ENCODE assay signal across 9 cellular contexts in genomic region chr6:30100585-30101422, GRCh38. TPM values are rescaled to one million over a fixed set of nuclear protein-coding genes. Genes with fewer than 3 reads are reported as not detected.
A peak's percentile ranks its signal among the peaks of the same experiment; 100 is the strongest.
DNase-seq lines count a peak whose midpoint lies in the region; ATAC-seq lines count a peak whose summit lies in the region.
"Had no signal": no experiment of that assay in that cellular context is flagged by ENCODE, and none has a peak within 500 bp of the region (broad histone marks: within the 10 kb centered on the region; RNA-seq: fewer than 3 reads in every experiment).

No MANE protein-coding gene starts in this region.

- H3K9me3 ChIP-seq in BLaER1 (no peaks in the 10 kb centered on the region), iPS-18c (ENCODE audit: control insufficient read depth, insufficient read depth, low read length) (no peaks in the 10 kb centered on the region)
- H3K9me3 ChIP-seq: HAP-1 had no signal

- peaks cover 10% of the 10 kb centered on the region; the same call in 1 of the 2 replicates for H4K20me1 ChIP-seq in BLaER1

- ATAC-seq in activated naive CD4-positive, alpha-beta T cell treated with anti-CD3 and anti-CD28 coated beads, Interleukin-2, amount 50 U/mL, for 72 hours = peak; percentile 1 to 16
- ATAC-seq in HG02798 (IDR thresholded peaks at IDR 0.05; ENCODE audit: poor library complexity, unreplicated experiment) (no peak), GM18861 (IDR thresholded peaks at IDR 0.05; ENCODE audit: unreplicated experiment) (no peak)

- peaks cover 54% of the 10 kb centered on the region for H3K27me3 Mint-ChIP-seq in IgD-negative memory B cell

- H3K36me3 ChIP-seq in BLaER1 = no peaks in the 10 kb centered on the region
- H3K36me3 ChIP-seq: HAP-1 had no signal

- peaks cover 35% of the 10 kb centered on the region for H3K4me1 ChIP-seq in BLaER1

- peaks cover 26 to 37% (median 35%) of the 10 kb centered on the region in 3 donors for H3K4me1 Mint-ChIP-seq in IgD-negative memory B cell

- no peak overlapping the region for H3K27ac ChIP-seq in BLaER1

- H3K36me3 Mint-ChIP-seq in IgD-negative memory B cell = no peaks in the 10 kb centered on the region
- no peaks in the 10 kb centered on the region for H3K36me3 Mint-ChIP-seq in activated naive CD4-positive, alpha-beta T cell treated with anti-CD3 and anti-CD28 coated beads, Interleukin-2, amount 50 U/mL, for 72 hours

- peaks cover 67% of the 10 kb centered on the region for H3K27me3 ChIP-seq in BLaER1

- H3K27ac Mint-ChIP-seq in IgD-negative memory B cell = peak overlapping the region; percentile 7 to 55 (median 19)
- H3K27ac Mint-ChIP-seq in activated naive CD4-positive, alpha-beta T cell treated with anti-CD3 and anti-CD28 coated beads, Interleukin-2, amount 50 U/mL, for 72 hours = no peak overlapping the region

- no peak for DNase-seq in activated naive CD4-positive, alpha-beta T cell treated with anti-CD3 and anti-CD28 coated beads, Interleukin-2, amount 50 U/mL, for 72 hours (ENCODE audit: low spot score in 2 of 2)
- DNase-seq in stimulated activated CD4-positive, alpha-beta T cell treated with anti-CD3 and anti-CD28 coated beads, Interleukin-2, amount 100 ng/mL, for 24 hours = peak; percentile 26 to 33
- no peak for DNase-seq in 8988T

- H3K9me3 Mint-ChIP-seq in IgD-negative memory B cell = no peaks in the 10 kb centered on the region
- H3K9me3 Mint-ChIP-seq in activated naive CD4-positive, alpha-beta T cell treated with anti-CD3 and anti-CD28 coated beads, Interleukin-2, amount 50 U/mL, for 72 hours = no peaks in the 10 kb centered on the region

- H3K4me3 Mint-ChIP-seq in IgD-negative memory B cell = peak overlapping the region; percentile 71 to 91 (median 86)

- H3K4me3 ChIP-seq in BLaER1 = peak overlapping the region; percentile 65
- H3K4me3 ChIP-seq in iPS-18c (ENCODE audit: insufficient read depth, low read depth, low read length) = peak overlapping the region; percentile 51

- H3K9ac ChIP-seq in BLaER1 = 0 out of 2 replicates have a peak overlapping the region, but pooled peaks have one; percentile 28

- peak overlapping the region; percentile 97 for H3K4me2 ChIP-seq in BLaER1

RNA-seq across cellular contexts. Expression of gene TRIM31, which starts 12.1 kb away (rescaled TPM):
- polyA plus RNA-seq in IgD-negative memory B cell = not detected
- not detected for total RNA-seq in activated naive CD4-positive, alpha-beta T cell treated with anti-CD3 and anti-CD28 coated beads, Interleukin-2, amount 50 U/mL, for 72 hours

RNA-seq across cellular contexts. Expression of gene RNF39, which starts 25.2 kb away (rescaled TPM):
- not detected for polyA plus RNA-seq in IgD-negative memory B cell
- not detected for total RNA-seq in activated naive CD4-positive, alpha-beta T cell treated with anti-CD3 and anti-CD28 coated beads, Interleukin-2, amount 50 U/mL, for 72 hours

RNA-seq across cellular contexts. Expression of gene PPP1R11, which starts 33.8 kb away (rescaled TPM):
- 102 TPM for polyA plus RNA-seq in IgD-negative memory B cell
- 10 to 100 TPM; 48.5 to 53.3 TPM for total RNA-seq in activated naive CD4-positive, alpha-beta T cell treated with anti-CD3 and anti-CD28 coated beads, Interleukin-2, amount 50 U/mL, for 72 hours

RNA-seq across cellular contexts. Expression of gene TRIM40, which starts 35.1 kb away (rescaled TPM):
- polyA plus RNA-seq in IgD-negative memory B cell = 0.10 TPM
- under 1 TPM in 1 of 2 donors, not detected in 1; 0.12 TPM for total RNA-seq in activated naive CD4-positive, alpha-beta T cell treated with anti-CD3 and anti-CD28 coated beads, Interleukin-2, amount 50 U/mL, for 72 hours

RNA-seq across cellular contexts. Expression of gene POLR1H, which starts 39.7 kb away (rescaled TPM):
- polyA plus RNA-seq in IgD-negative memory B cell = 84.4 TPM
- total RNA-seq in activated naive CD4-positive, alpha-beta T cell treated with anti-CD3 and anti-CD28 coated beads, Interleukin-2, amount 50 U/mL, for 72 hours = 10 to 100 TPM; 52.7 to 65.6 TPM

Comparison
In these comparisons a context has a peak if more than half of its experiments do, and no peak if none do; other contexts are left out.
1. H3K27ac Mint-ChIP-seq: peak in IgD-negative memory B cell (3 of 3); none in activated naive CD4-positive, alpha-beta T cell treated with anti-CD3 and anti-CD28 coated beads, Interleukin-2, amount 50 U/mL, for 72 hours (0 of 2).
2. ATAC-seq: peak in activated naive CD4-positive, alpha-beta T cell treated with anti-CD3 and anti-CD28 coated beads, Interleukin-2, amount 50 U/mL, for 72 hours (2 of 2); none in HG02798 (single experiment) and GM18861 (single experiment).
3. DNase-seq: peak in stimulated activated CD4-positive, alpha-beta T cell treated with anti-CD3 and anti-CD28 coated beads, Interleukin-2, amount 100 ng/mL, for 24 hours (2 of 2); none in activated naive CD4-positive, alpha-beta T cell treated with anti-CD3 and anti-CD28 coated beads, Interleukin-2, amount 50 U/mL, for 72 hours (0 of 2) and 8988T (single experiment).